23 cellular contexts compared by ENCODE assay signal in the genomic region with DNA sequence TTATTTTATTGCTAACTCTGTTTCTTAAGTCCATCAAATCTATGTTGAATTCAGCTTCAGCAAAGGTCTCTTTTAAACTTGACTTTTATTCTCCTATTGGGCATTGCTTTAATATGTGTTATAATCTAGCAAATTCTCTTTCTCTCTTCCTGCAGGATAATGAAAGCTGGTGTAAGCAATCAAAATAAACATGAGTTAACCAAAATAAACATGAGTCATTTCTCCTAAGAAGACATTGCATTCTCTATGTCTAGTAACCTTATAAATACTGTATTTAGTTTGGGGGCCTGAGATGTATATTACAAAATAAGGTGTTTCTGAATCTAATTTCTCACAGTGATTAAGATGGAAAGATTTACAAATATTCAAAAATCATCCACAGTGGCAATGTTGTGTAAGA.
A peak's percentile ranks its signal among the peaks of the same experiment; 100 is the strongest.
DNase-seq lines count a peak whose midpoint lies in the region; TF ChIP-seq lines count a peak whose summit lies in the region.
"Had no signal": no experiment of that assay in that cellular context is flagged by ENCODE, and none has a peak within 500 bp of the region (broad histone marks: within the 10 kb centered on the region; RNA-seq: fewer than 3 reads in every experiment).

No MANE protein-coding gene starts in this region.

- H3K4me2 ChIP-seq in PC-9 (no peak overlapping the region), smooth muscle cell (no peak overlapping the region), trophoblast cell (ENCODE audit: low read length) (no peak overlapping the region)

- no peaks in the 10 kb centered on the region for H3K36me3 Mint-ChIP-seq in MCF 10A (ENCODE audit: insufficient read depth, unreplicated experiment)
- no peaks in the 10 kb centered on the region for H3K36me3 Mint-ChIP-seq in chondrocyte (ENCODE audit: low read depth)
- H3K36me3 Mint-ChIP-seq: CD8-positive, alpha-beta memory T cell had no signal

- H3K36me3 ChIP-seq in breast epithelium (no peaks in the 10 kb centered on the region), PC-9 (ENCODE audit: low read depth) (no peaks in the 10 kb centered on the region), smooth muscle cell (ENCODE audit: low read depth) (no peaks in the 10 kb centered on the region), trophoblast cell (ENCODE audit: control insufficient read depth in 1 of 2, insufficient read depth in 2 of 2, low read length in 2 of 2) (no peaks in the 10 kb centered on the region)

- H4K12ac ChIP-seq in trophoblast cell (ENCODE audit: low read depth, low read length), result no peak overlapping the region

- no peak for TF ChIP-seq CTCF in MCF 10A (IDR thresholded peaks at IDR 0.05; ENCODE audit: unreplicated experiment)
- no peak for TF ChIP-seq CTCF in breast epithelium (IDR thresholded peaks at IDR 0.05)
- TF ChIP-seq CTCF in PC-9 (conservative IDR thresholded peaks at IDR 0.05), result no peak
- no peak for TF ChIP-seq CTCF in chondrocyte (IDR thresholded peaks at IDR 0.05)
- no peak for TF ChIP-seq CTCF in smooth muscle cell (IDR thresholded peaks at IDR 0.05; ENCODE audit: borderline replicate concordance, insufficient read depth, poor library complexity, severe bottlenecking)

- no peak overlapping the region for H4K8ac ChIP-seq in trophoblast cell (ENCODE audit: low read depth, low read length)

- H3K27me3 ChIP-seq in breast epithelium (no peaks in the 10 kb centered on the region), PC-9 (ENCODE audit: insufficient read depth, low read depth) (no peaks in the 10 kb centered on the region), smooth muscle cell (ENCODE audit: low read depth) (no peaks in the 10 kb centered on the region), trophoblast cell (ENCODE audit: insufficient read depth, low read length) (no peaks in the 10 kb centered on the region)

- no peak overlapping the region for H3K14ac ChIP-seq in trophoblast cell (ENCODE audit: low read length)

- no peak overlapping the region for H2BK12ac ChIP-seq in trophoblast cell (ENCODE audit: low read length)

- H3K27ac Mint-ChIP-seq in MCF 10A (ENCODE audit: low read depth, unreplicated experiment), result peak overlapping the region; percentile 16
- peak overlapping the region; percentile 18 for H3K27ac Mint-ChIP-seq in chondrocyte (ENCODE audit: unreplicated experiment)

- H3K9ac ChIP-seq in smooth muscle cell (ENCODE audit: low read depth) (no peak overlapping the region), trophoblast cell (ENCODE audit: low read length) (no peak overlapping the region)

- H3K79me1 ChIP-seq in trophoblast cell (ENCODE audit: low read length), result no peaks in the 10 kb centered on the region

- H3K9me3 Mint-ChIP-seq in MCF 10A (ENCODE audit: unreplicated experiment) (peaks cover 8% of the 10 kb centered on the region), chondrocyte (ENCODE audit: low read depth) (peaks cover 9% of the 10 kb centered on the region)

- DNase-seq in MCF 10A (ENCODE audit: unreplicated experiment), result peak; percentile 43
- DNase-seq in breast epithelium (ENCODE audit: low spot score in 2 of 2), result no peak
- DNase-seq in PC-9, result no peak
- no peak for DNase-seq in chondrocyte (ENCODE audit: low spot score)
- DNase-seq in smooth muscle cell (lab: John Stamatoyannopoulos, UW; ENCODE audit: unreplicated experiment), result no peak
- no peak for DNase-seq in NCI-H524 treated with DMSO at 0.1 percent for 48 hours (lab: John Stamatoyannopoulos, UW)
- no peak for DNase-seq in trophoblast cell
- no peak for DNase-seq in NCI-H526 treated with DMSO at 0.1 percent for 48 hours (lab: John Stamatoyannopoulos, UW)
- DNase-seq: AML-193; CD8-positive, alpha-beta memory T cell; GOT3; Kasumi-1; MM.1S; NCI-H1048; NCI-H1417 treated with DMSO at 0.1 percent for 48 hours; NCI-H187 treated with DMSO at 0.1 percent for 48 hours; NCI-H226; NCI-H524; SHP77; SW 1271 had no signal

- H3K79me2 ChIP-seq in PC-9 (ENCODE audit: low read depth) (no peaks in the 10 kb centered on the region), smooth muscle cell (ENCODE audit: low read depth) (no peaks in the 10 kb centered on the region), trophoblast cell (ENCODE audit: control insufficient read depth, insufficient read depth, low read length, poor library complexity) (no peaks in the 10 kb centered on the region)

- no peak for TF ChIP-seq POLR2A in breast epithelium (IDR thresholded peaks at IDR 0.05)

- H3F3A ChIP-seq in PC-9 (ENCODE audit: insufficient read depth, low read depth) (no peaks in the 10 kb centered on the region), smooth muscle cell (ENCODE audit: low read depth) (no peaks in the 10 kb centered on the region)

- H3K18ac ChIP-seq in trophoblast cell (ENCODE audit: low read length), result no peak overlapping the region

- H2BK120ac ChIP-seq in trophoblast cell (ENCODE audit: insufficient read depth, low read length, poor library complexity), result no peak overlapping the region

- H3K27me3 Mint-ChIP-seq in MCF 10A (ENCODE audit: insufficient read depth, unreplicated experiment) (no peaks in the 10 kb centered on the region), chondrocyte (ENCODE audit: low read depth) (no peaks in the 10 kb centered on the region)
- H3K27me3 Mint-ChIP-seq: CD8-positive, alpha-beta memory T cell had no signal

- BruUV-seq in MCF 10A (replicated peaks; lab: Mats Ljungman, UMichigan), result no TSS peak
- no TSS peak for BruUV-seq in PC-9 (replicated peaks; lab: Mats Ljungman, UMichigan)

- intact Hi-C loops in MCF 10A (cut with micrococcal nuclease), result no loop called here
- intact Hi-C loops in breast epithelium (cut with DNase I; ENCODE audit: low total_unique reads), result no loop called here
- intact Hi-C loops in PC-9 (cut with micrococcal nuclease; ENCODE audit: unreplicated experiment), result no loop called here

- H3K4me1 Mint-ChIP-seq in MCF 10A (ENCODE audit: insufficient read depth, unreplicated experiment) (peaks cover 9% of the 10 kb centered on the region), chondrocyte (ENCODE audit: low read depth) (peaks cover 6% of the 10 kb centered on the region)
- H3K4me1 Mint-ChIP-seq: CD8-positive, alpha-beta memory T cell had no signal

- CTCF ChIA-PET in MCF 10A (lab: Yijun Ruan, JAX), result no interaction called here
- CTCF ChIA-PET in PC-9 (lab: Charles Lee), result no interaction called here

- H4K91ac ChIP-seq in trophoblast cell (ENCODE audit: low read depth, low read length), result no peak overlapping the region

- no peak overlapping the region for H2BK5ac ChIP-seq in trophoblast cell (ENCODE audit: low read depth, low read length, poor library complexity)

- no peak overlapping the region for H3K4ac ChIP-seq in trophoblast cell (ENCODE audit: low read depth, low read length)

- no peak overlapping the region for H2AK5ac ChIP-seq in trophoblast cell (ENCODE audit: low read length)

- H3K9me3 ChIP-seq in breast epithelium (peaks cover 10 to 15% of the 10 kb centered on the region in 2 donors), PC-9 (ENCODE audit: insufficient read depth, low read depth) (no peaks in the 10 kb centered on the region), smooth muscle cell (replicated peaks; ENCODE audit: low read depth) (no peaks in the 10 kb centered on the region), trophoblast cell (ENCODE audit: insufficient read depth, low read depth, low read length) (peaks cover 4% of the 10 kb centered on the region)

- no peaks in the 10 kb centered on the region for H3K4me1 ChIP-seq in breast epithelium
- H3K4me1 ChIP-seq in PC-9 (replicated peaks; ENCODE audit: insufficient read depth), result no peaks in the 10 kb centered on the region
- H3K4me1 ChIP-seq in smooth muscle cell (ENCODE audit: low read depth), result no peaks in the 10 kb centered on the region
- H3K4me1 ChIP-seq in trophoblast cell (ENCODE audit: control insufficient read depth in 1 of 2, insufficient read depth in 2 of 2, low read length in 2 of 2), result no peaks in the 10 kb centered on the region

- H4K20me1 ChIP-seq in PC-9 (ENCODE audit: insufficient read depth), result no peaks in the 10 kb centered on the region
- H4K20me1 ChIP-seq in smooth muscle cell (ENCODE audit: low read depth), result no peaks in the 10 kb centered on the region

- H3K27ac ChIP-seq in breast epithelium (no peak overlapping the region), PC-9 (no peak overlapping the region), smooth muscle cell (ENCODE audit: low read depth) (no peak overlapping the region), trophoblast cell (ENCODE audit: low read depth, low read length) (no peak overlapping the region)
- H3K27ac ChIP-seq: 22Rv1, C4-2B, SK-N-MC had no signal

- POLR2A ChIA-PET in MCF 10A (lab: Yijun Ruan, JAX), result no interaction called here
- POLR2A ChIA-PET in PC-9 (lab: Charles Lee; ENCODE audit: unreplicated experiment), result no interaction called here

- H3K4me3 ChIP-seq in breast epithelium (no peak overlapping the region), PC-9 (no peak overlapping the region), smooth muscle cell (no peak overlapping the region), trophoblast cell (ENCODE audit: low read depth, low read length) (no peak overlapping the region)
- H3K4me3 ChIP-seq: SK-N-MC had no signal

- 0 out of 2 replicates have a peak overlapping the region, but pooled peaks have one; percentile 44 for H2AFZ ChIP-seq in PC-9
- peak overlapping the region; percentile 6 for H2AFZ ChIP-seq in smooth muscle cell (ENCODE audit: low read depth)
- H2AFZ ChIP-seq in trophoblast cell (ENCODE audit: insufficient read depth, low read length, poor library complexity), result no peak overlapping the region

- H3K4me3 Mint-ChIP-seq in MCF 10A (ENCODE audit: unreplicated experiment) (no peak overlapping the region), chondrocyte (ENCODE audit: unreplicated experiment) (no peak overlapping the region)
- H3K4me3 Mint-ChIP-seq: CD8-positive, alpha-beta memory T cell had no signal

- H3K9me2 ChIP-seq in PC-9 (ENCODE audit: insufficient read depth), result no peaks in the 10 kb centered on the region

- H3K23ac ChIP-seq in trophoblast cell (ENCODE audit: low read length), result no peak overlapping the region
